1 cellular context compared by ENCODE assay signal in genomic region chr1:32755098-32755809, GRCh38.
TF ChIP-seq lines count a peak whose summit lies in the region.

No MANE protein-coding gene starts in this region.

TF ChIP-seq in HCT116, 20 proteins besides CTCF, POLR2A, EP300 and RAD21 (continued from another document):
- TF ChIP-seq REST (IDR thresholded peaks at IDR 0.05; ENCODE audit: low read depth) = no peak
- TF ChIP-seq ZBTB33 (IDR thresholded peaks at IDR 0.05; ENCODE audit: extremely low read depth, insufficient replicate concordance, low read length) = no peak
- no peak for TF ChIP-seq EZH2 (IDR thresholded peaks at IDR 0.05)
